ENCODE assay signal across 1 cellular context in genomic region chr10:5888843-5889623, GRCh38.
TF ChIP-seq lines count a peak whose summit lies in the region.

No MANE protein-coding gene starts in this region.

TF ChIP-seq in HepG2, 621 proteins besides CTCF, POLR2A, EP300 and RAD21 (continued from another document and continues in another):
- TF ChIP-seq UBTF (CRISPR knock-in tag; IDR thresholded peaks at IDR 0.05) (peak; percentile 66), KLF15 (CRISPR knock-in tag; IDR thresholded peaks at IDR 0.05; ENCODE audit: borderline replicate concordance) (no peak), ZNF292 (CRISPR knock-in tag; IDR thresholded peaks at IDR 0.05; ENCODE audit: borderline replicate concordance, low read depth) (no peak), ZNF10 (CRISPR knock-in tag; IDR thresholded peaks at IDR 0.05; ENCODE audit: borderline replicate concordance, low read depth) (no peak), LCORL (IDR thresholded peaks at IDR 0.05) (no peak), LCORL (CRISPR knock-in tag; IDR thresholded peaks at IDR 0.05) (peak; percentile 18; the same call in 1 of the 2 replicates), SP2 (CRISPR knock-in tag; IDR thresholded peaks at IDR 0.05) (peak; percentile 42; the same call in 1 of the 2 replicates), SRSF4 (IDR thresholded peaks at IDR 0.05; ENCODE audit: low read depth, low read length, poor library complexity, severe bottlenecking) (no peak), CEBPZ (IDR thresholded peaks at IDR 0.05; ENCODE audit: low read length) (no peak), HCFC1 (IDR thresholded peaks at IDR 0.05; ENCODE audit: low read depth, low read length) (no peak), ZNF362 (CRISPR knock-in tag; IDR thresholded peaks at IDR 0.05; ENCODE audit: borderline replicate concordance) (no peak), ZNF800 (CRISPR knock-in tag; IDR thresholded peaks at IDR 0.05) (peak; percentile 28; the same call in 1 of the 2 replicates), SRY (CRISPR knock-in tag; IDR thresholded peaks at IDR 0.05) (no peak; the same call in 1 of the 2 replicates), ZNF605 (CRISPR knock-in tag; IDR thresholded peaks at IDR 0.05) (0 out of 2 replicates have a peak, but pooled peaks have one; percentile 22), ZNF326 (CRISPR knock-in tag; IDR thresholded peaks at IDR 0.05; ENCODE audit: borderline replicate concordance) (no peak), NCOA5 (CRISPR knock-in tag; IDR thresholded peaks at IDR 0.05) (no peak), ISX (CRISPR knock-in tag; conservative IDR thresholded peaks at IDR 0.05) (0 out of 2 replicates have a peak, but pooled peaks have one; percentile 2), CCDC6 (CRISPR knock-in tag; IDR thresholded peaks at IDR 0.05) (no peak), SALL1 (CRISPR knock-in tag; IDR thresholded peaks at IDR 0.05) (peak; percentile 22; the same call in 1 of the 2 replicates), RFX3 (CRISPR knock-in tag; IDR thresholded peaks at IDR 0.05) (0 out of 2 replicates have a peak, but pooled peaks have one; percentile 1), TCF7L2 (IDR thresholded peaks at IDR 0.05; ENCODE audit: low read depth, low read length) (no peak), PLRG1 (conservative IDR thresholded peaks at IDR 0.05) (no peak), ZNF430 (CRISPR knock-in tag; IDR thresholded peaks at IDR 0.05) (peak; percentile 59; the same call in 1 of the 2 replicates), NFYC (CRISPR knock-in tag; IDR thresholded peaks at IDR 0.05) (no peak), LBX2 (CRISPR knock-in tag; IDR thresholded peaks at IDR 0.05; ENCODE audit: borderline replicate concordance) (peak; percentile 50; the same call in 1 of the 2 replicates), MBNL3 (CRISPR knock-in tag; conservative IDR thresholded peaks at IDR 0.05) (no peak), FOXO4 (CRISPR knock-in tag; conservative IDR thresholded peaks at IDR 0.05) (peak; percentile 95; the same call in 1 of the 2 replicates), SAP130 (CRISPR knock-in tag; IDR thresholded peaks at IDR 0.05; ENCODE audit: low read depth) (peak; percentile 51), SNAPC4 (CRISPR knock-in tag; IDR thresholded peaks at IDR 0.05) (no peak), ZBTB39 (CRISPR knock-in tag; IDR thresholded peaks at IDR 0.05) (no peak), ZNF160 (CRISPR knock-in tag; IDR thresholded peaks at IDR 0.05) (no peak; the same call in 1 of the 2 replicates), MAX (IDR thresholded peaks at IDR 0.05) (0 out of 2 replicates have a peak, but pooled peaks have one; percentile 31), SMARCC2 (IDR thresholded peaks at IDR 0.05) (no peak), POLR2AphosphoS2 (IDR thresholded peaks at IDR 0.05; ENCODE audit: low read depth, low read length) (no peak), ZNF687 (CRISPR knock-in tag; IDR thresholded peaks at IDR 0.05) (peak; percentile 58)
